8 cellular contexts compared by ENCODE assay signal in the genomic region with DNA sequence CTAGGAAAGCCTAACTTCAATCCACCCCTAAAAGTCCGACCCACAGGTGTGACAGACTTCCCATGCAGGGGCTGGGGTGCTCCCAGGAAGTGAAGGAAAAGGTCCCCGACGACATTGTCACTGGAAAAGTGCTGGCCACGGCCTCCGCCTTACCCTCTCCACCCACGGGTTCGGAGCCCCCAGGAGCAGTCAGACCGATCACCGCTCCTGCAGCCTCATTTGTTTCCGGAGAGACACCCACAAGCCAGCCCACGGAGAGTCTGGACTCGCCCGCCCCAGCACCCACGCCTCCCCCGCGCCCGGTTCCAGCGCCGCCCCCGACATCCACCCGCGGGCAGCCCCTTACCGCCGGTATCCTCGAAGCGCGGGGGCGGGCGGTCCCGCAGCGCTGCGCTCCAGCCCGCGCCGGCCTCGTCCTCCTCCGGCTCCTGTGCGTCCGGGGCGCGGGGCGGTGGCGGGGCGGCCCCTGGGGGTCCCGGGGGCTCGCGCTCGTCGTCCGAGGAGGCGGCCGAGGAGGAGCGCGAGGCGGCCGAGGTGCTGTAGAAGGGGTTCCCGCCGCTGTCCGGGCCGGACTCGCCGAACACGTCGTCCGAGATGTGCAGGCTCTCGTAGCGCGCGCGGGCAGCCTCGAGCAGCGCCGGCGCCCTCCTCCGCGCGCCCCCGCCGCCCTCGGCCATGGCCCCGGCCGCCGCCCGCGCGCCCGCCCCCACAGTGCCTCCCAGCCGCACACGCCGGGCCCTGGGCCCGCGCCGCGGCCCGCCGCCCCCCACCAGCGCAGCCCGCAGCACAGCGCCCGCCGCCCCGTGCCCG. TPM values are rescaled to one million over a fixed set of nuclear protein-coding genes. Genes with fewer than 3 reads are reported as not detected.
DNase-seq lines count a peak whose midpoint lies in the region; ATAC-seq and TF ChIP-seq lines count a peak whose summit lies in the region.

No MANE protein-coding gene starts in this region.

- H3K9me3 ChIP-seq in AG04450 (ENCODE audit: control insufficient read depth, insufficient read depth, low read length) (no peaks in the 10 kb centered on the region), HAP-1 (no peaks in the 10 kb centered on the region), left lung (no peaks in the 10 kb centered on the region), upper lobe of right lung (no peaks in the 10 kb centered on the region)

- peaks cover 18% of the 10 kb centered on the region for H3K4me1 Mint-ChIP-seq in activated naive CD8-positive, alpha-beta T cell treated with anti-CD3 and anti-CD28 coated beads, Interleukin-2, amount 10 ng/mL, durations not matched to agents 7 days and 5 days

- H3K4me1 ChIP-seq in HAP-1, result peaks cover 6% of the 10 kb centered on the region; the same call in 1 of the 2 replicates
- H3K4me1 ChIP-seq in left lung, result peaks cover 7 to 11% of the 10 kb centered on the region in 2 donors
- peaks cover 6% of the 10 kb centered on the region for H3K4me1 ChIP-seq in upper lobe of right lung

- H3K4me3 ChIP-seq in AG04450 (ENCODE audit: low read depth, low read length) (peak overlapping the region; percentile 34), HAP-1 (peak overlapping the region; percentile 22), left lung (peak overlapping the region; percentile 13 to 29), upper lobe of right lung (peak overlapping the region; percentile 34)

- peak overlapping the region; percentile 52 for H3K4me3 Mint-ChIP-seq in activated naive CD8-positive, alpha-beta T cell treated with anti-CD3 and anti-CD28 coated beads, Interleukin-2, amount 10 ng/mL, durations not matched to agents 7 days and 5 days

- H3K27me3 Mint-ChIP-seq in activated naive CD8-positive, alpha-beta T cell treated with anti-CD3 and anti-CD28 coated beads, Interleukin-2, amount 10 ng/mL, durations not matched to agents 7 days and 5 days, result peaks cover 66% of the 10 kb centered on the region

- H3K9me3 Mint-ChIP-seq in activated naive CD8-positive, alpha-beta T cell treated with anti-CD3 and anti-CD28 coated beads, Interleukin-2, amount 10 ng/mL, durations not matched to agents 7 days and 5 days, result no peaks in the 10 kb centered on the region

- H3K27me3 ChIP-seq in AG04450 (ENCODE audit: control insufficient read depth, insufficient read depth, low read length) (peaks cover 31% of the 10 kb centered on the region), HAP-1 (ENCODE audit: low read depth) (peaks cover 5% of the 10 kb centered on the region), left lung (peaks cover 42 to 86% of the 10 kb centered on the region in 2 donors), upper lobe of right lung (peaks cover 38% of the 10 kb centered on the region)

- H3K27ac ChIP-seq in AG04450 (ENCODE audit: low read depth, low read length), result no peak overlapping the region
- no peak overlapping the region for H3K27ac ChIP-seq in left lung
- H3K27ac ChIP-seq in upper lobe of right lung, result no peak overlapping the region

- in situ Hi-C loops in HAP-1 (cut with MboI; ENCODE audit: low sequenced_read_pairs), result no loop called here

- CTCF ChIA-PET in AG04450 (lab: Charles Lee), result no interaction called here

- POLR2A ChIA-PET in AG04450 (lab: Yijun Ruan, JAX), result no interaction called here
- POLR2A ChIA-PET in activated naive CD8-positive, alpha-beta T cell treated with anti-CD3 and anti-CD28 coated beads, Interleukin-2, amount 10 ng/mL, durations not matched to agents 7 days and 5 days (lab: Charles Lee), result no interaction called here

- DNase-seq in AG04450 (ENCODE audit: low read depth, low spot score) (no peak), HAP-1 (ENCODE audit: low spot score in 2 of 2) (peak in 1 of 2 experiments; percentile 35), left lung (peak in 1 of 2 donors; percentile 67), upper lobe of right lung (no peak), ureter (ENCODE audit: low spot score) (no peak)
- peak; percentile 32 for DNase-seq in activated naive CD8-positive, alpha-beta T cell treated with anti-CD3 and anti-CD28 coated beads, Interleukin-2, amount 10 ng/mL, durations not matched to agents 7 days and 5 days

- H3K27ac Mint-ChIP-seq in activated naive CD8-positive, alpha-beta T cell treated with anti-CD3 and anti-CD28 coated beads, Interleukin-2, amount 10 ng/mL, durations not matched to agents 7 days and 5 days, result no peak overlapping the region

- TF ChIP-seq CTCF in AG04450 (IDR thresholded peaks at IDR 0.05; ENCODE audit: low read depth, low read length) (no peak), left lung (IDR thresholded peaks at IDR 0.05) (no peak), upper lobe of right lung (IDR thresholded peaks at IDR 0.05) (no peak)

- H3K36me3 ChIP-seq in HAP-1 (replicated peaks) (no peaks in the 10 kb centered on the region), left lung (no peaks in the 10 kb centered on the region), upper lobe of right lung (no peaks in the 10 kb centered on the region)

- no peaks in the 10 kb centered on the region for H3K36me3 Mint-ChIP-seq in activated naive CD8-positive, alpha-beta T cell treated with anti-CD3 and anti-CD28 coated beads, Interleukin-2, amount 10 ng/mL, durations not matched to agents 7 days and 5 days

- intact Hi-C loops in left lung (cut with DNase I) (no loop called here), upper lobe of right lung (cut with DNase I) (no loop called here)

- no peak for ATAC-seq in activated naive CD8-positive, alpha-beta T cell treated with anti-CD3 and anti-CD28 coated beads, Interleukin-2, amount 10 ng/mL, durations not matched to agents 7 days and 5 days (ENCODE audit: low read depth)
- no peak for ATAC-seq in left lung
- no peak for ATAC-seq in upper lobe of right lung
- no peak for ATAC-seq in HG02870 (IDR thresholded peaks at IDR 0.05; ENCODE audit: unreplicated experiment)
- no peak for ATAC-seq in GM19324 (IDR thresholded peaks at IDR 0.05; ENCODE audit: low FRiP score, unreplicated experiment)

RNA-seq across cellular contexts. Expression of a gene that starts 0.7 kb away (rescaled TPM):
- 1.0 and 1.1 TPM in 2 replicates for polyA plus RNA-seq in AG04450 (2011; rRNA removed)
- polyA minus RNA-seq in AG04450 (2011; rRNA and poly(A)+ RNA removed), result 2.0 and 2.6 TPM in 2 replicates
- total RNA-seq in activated naive CD8-positive, alpha-beta T cell treated with anti-CD3 and anti-CD28 coated beads, Interleukin-2, amount 10 ng/mL, durations not matched to agents 7 days and 5 days, result not detected
- total RNA-seq in left lung (10 to 100 TPM in 1 of 2 donors, 1 to 10 TPM in 1; 2.3 to 10.1 TPM), upper lobe of right lung (5.1 TPM), ureter (1.8 TPM)
